Comparison of ENCODE assay signal across 15 cellular contexts in the genomic region with DNA sequence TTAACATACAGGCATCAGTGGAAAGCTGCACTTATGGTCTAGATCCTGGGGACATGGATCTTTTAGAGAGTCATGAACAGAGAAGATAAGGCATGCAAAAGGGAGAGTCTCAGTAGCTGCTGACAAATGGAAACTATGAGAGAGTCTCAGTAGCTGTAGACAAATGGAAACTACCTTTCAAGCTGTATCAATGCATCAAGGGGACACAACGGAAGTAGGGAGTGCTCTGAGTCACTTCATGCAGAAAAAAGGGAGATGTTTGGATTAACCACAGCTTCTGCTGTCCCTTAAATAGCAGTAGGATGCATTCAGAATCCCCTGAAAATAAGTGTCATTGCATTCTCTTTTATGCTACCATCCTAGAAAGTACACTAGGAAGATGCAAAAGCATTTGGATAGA.
DNase-seq lines count a peak whose midpoint lies in the region; ATAC-seq and TF ChIP-seq lines count a peak whose summit lies in the region.
"Had no signal": no experiment of that assay in that cellular context is flagged by ENCODE, and none has a peak within 500 bp of the region (broad histone marks: within the 10 kb centered on the region; RNA-seq: fewer than 3 reads in every experiment).

No MANE protein-coding gene starts in this region.

- ATAC-seq in GM18499 (IDR thresholded peaks at IDR 0.05; ENCODE audit: insufficient read depth, unreplicated experiment) (peak; percentile 51), GM19395 (IDR thresholded peaks at IDR 0.05; ENCODE audit: unreplicated experiment) (peak; percentile 93), HG02840 (IDR thresholded peaks at IDR 0.05; ENCODE audit: low FRiP score, unreplicated experiment) (peak; percentile 93), HG03442 (IDR thresholded peaks at IDR 0.05; ENCODE audit: unreplicated experiment) (peak; percentile 86), body of pancreas (no peak)
- ATAC-seq: gastroesophageal sphincter; HepG2; naive thymus-derived CD8-positive, alpha-beta T cell had no signal

- H4K8ac ChIP-seq in neuronal stem cell (ENCODE audit: low read depth, low read length) = no peak overlapping the region

- H3K4ac ChIP-seq in neuronal stem cell (ENCODE audit: low read length) = no peak overlapping the region

- no CpG with 5 or more reads among the region's 1 CpG for WGBS in neuronal stem cell (ENCODE audit: extremely low coverage in 2 of 2, insufficient read length in 2 of 2, insufficient replicate concordance in 1 of 2), 2 donors
- WGBS in body of pancreas, 2 donors = 38 to 57% methylated on average over 1 of the region's 1 CpG

- no peak for TF ChIP-seq CTCF in body of pancreas (IDR thresholded peaks at IDR 0.05)

- no peak overlapping the region for H3K9ac ChIP-seq in neuronal stem cell (ENCODE audit: low read depth, low read length, poor library complexity)
- H3K9ac ChIP-seq: SK-N-SH had no signal

- H2BK5ac ChIP-seq in neuronal stem cell (ENCODE audit: low read length) = no peak overlapping the region

- H3K4me3 ChIP-seq in neuronal stem cell (ENCODE audit: low read length in 2 of 2) (no peak overlapping the region), body of pancreas (no peak overlapping the region)
- H3K4me3 ChIP-seq: gastroesophageal sphincter had no signal

- H3K27ac ChIP-seq in neuronal stem cell (replicated peaks; ENCODE audit: low read length) = no peak overlapping the region
- no peak overlapping the region for H3K27ac ChIP-seq in body of pancreas
- H3K27ac ChIP-seq: gastroesophageal sphincter had no signal

- H4K91ac ChIP-seq in neuronal stem cell (ENCODE audit: low read depth, low read length, poor library complexity) = no peak overlapping the region

- DNase-seq in medulla oblongata (ENCODE audit: extremely low spot score) (no peak), neuronal stem cell (ENCODE audit: low spot score) (no peak), body of pancreas (no peak), iPS-NIHi11 (ENCODE audit: low spot score) (no peak)
- DNase-seq: effector CD8-positive, alpha-beta T cell; naive thymus-derived CD8-positive, alpha-beta T cell; NCI-H187 treated with DMSO at 0.1 percent for 48 hours; NCI-H774; SK-N-SH had no signal

- H3K4me1 ChIP-seq in neuronal stem cell (ENCODE audit: control insufficient read depth in 2 of 2, insufficient read depth in 1 of 2, low read depth in 1 of 2, low read length in 2 of 2) (peaks cover 0 to 2% of the 10 kb centered on the region in 2 donors), body of pancreas (no peaks in the 10 kb centered on the region)
- H3K4me1 ChIP-seq: gastroesophageal sphincter had no signal

- no peak overlapping the region for H2BK15ac ChIP-seq in neuronal stem cell (ENCODE audit: low read length)

- H3K18ac ChIP-seq in neuronal stem cell (ENCODE audit: low read length) = no peak overlapping the region

- no peak overlapping the region for H3K14ac ChIP-seq in neuronal stem cell (ENCODE audit: low read length)

- H2AFZ ChIP-seq in neuronal stem cell (ENCODE audit: low read length) = no peak overlapping the region

- no peaks in the 10 kb centered on the region for H3K36me3 ChIP-seq in neuronal stem cell (replicated peaks in 1 of 2; ENCODE audit: control insufficient read depth in 2 of 2, insufficient read depth in 2 of 2, low read length in 2 of 2)
- no peaks in the 10 kb centered on the region for H3K36me3 ChIP-seq in body of pancreas (replicated peaks in 1 of 2; ENCODE audit: insufficient read depth in 1 of 2, low read depth in 2 of 2)
- H3K36me3 ChIP-seq: gastroesophageal sphincter had no signal

- H3K79me1 ChIP-seq in neuronal stem cell (ENCODE audit: low read depth, low read length) = no peaks in the 10 kb centered on the region

- H2BK120ac ChIP-seq in neuronal stem cell (ENCODE audit: low read depth, low read length) = no peak overlapping the region

- no peak overlapping the region for H2BK12ac ChIP-seq in neuronal stem cell (ENCODE audit: low read length)

- H3K4me2 ChIP-seq in neuronal stem cell (ENCODE audit: insufficient read depth, low read length, poor library complexity, severe bottlenecking) = no peak overlapping the region
- H3K4me2 ChIP-seq: SK-N-SH had no signal

- H2AK5ac ChIP-seq in neuronal stem cell (ENCODE audit: low read depth, low read length) = no peak overlapping the region

- intact Hi-C loops in body of pancreas (cut with DNase I) = no loop called here

- no peaks in the 10 kb centered on the region for H3K27me3 ChIP-seq in neuronal stem cell (ENCODE audit: control insufficient read depth in 3 of 3, insufficient read depth in 3 of 3, low read depth in 1 of 3, low read length in 3 of 3)
- no peaks in the 10 kb centered on the region for H3K27me3 ChIP-seq in body of pancreas
- H3K27me3 ChIP-seq: gastroesophageal sphincter had no signal

- H3K9me3 ChIP-seq in neuronal stem cell (replicated peaks in 1 of 2; ENCODE audit: control insufficient read depth in 2 of 2, insufficient read depth in 1 of 2, low read depth in 1 of 2, low read length in 2 of 2) = peaks cover 0 to 1% of the 10 kb centered on the region in 2 donors
- H3K9me3 ChIP-seq in body of pancreas = no peaks in the 10 kb centered on the region
- H3K9me3 ChIP-seq: gastroesophageal sphincter, SK-N-SH had no signal

- no peak overlapping the region for H3K23ac ChIP-seq in neuronal stem cell (ENCODE audit: low read depth, low read length, poor library complexity)

- TF ChIP-seq POLR2A in body of pancreas (IDR thresholded peaks at IDR 0.05) = no peak
